ENCODE assay signal across 8 cellular contexts in genomic region chr6:32196682-32197616, GRCh38. TPM values are rescaled to one million over a fixed set of nuclear protein-coding genes. Genes with fewer than 3 reads are reported as not detected.
A peak's percentile ranks its signal among the peaks of the same experiment; 100 is the strongest.
DNase-seq lines count a peak whose midpoint lies in the region; ATAC-seq and TF ChIP-seq lines count a peak whose summit lies in the region.

No MANE protein-coding gene starts in this region.

- H3K36me3 Mint-ChIP-seq in activated CD8-positive, alpha-beta T cell treated with anti-CD3 and anti-CD28 coated beads, Interleukin-2, amount 10 ng/mL, durations not matched to agents 7 days and 5 days (ENCODE audit: low read depth): peaks cover 6% of the 10 kb centered on the region

- CTCF ChIA-PET in activated CD8-positive, alpha-beta T cell treated with anti-CD3 and anti-CD28 coated beads, Interleukin-2, amount 10 ng/mL, durations not matched to agents 7 days and 5 days (lab: Charles Lee): interaction anchor here (1.4 to 2.7 kb wide), 3 partner anchors 20 to 78 kb away, joined by 4 to 28 read pairs (median 25); partner anchors contain the start of genes AGPAT1, ATF6B and FKBPL

- H3K4me1 ChIP-seq in heart right ventricle (peaks cover 6 to 54% (median 44%) of the 10 kb centered on the region in 9 donors), psoas muscle (peaks cover 18% of the 10 kb centered on the region)

- H3K27me3 Mint-ChIP-seq in activated CD8-positive, alpha-beta T cell treated with anti-CD3 and anti-CD28 coated beads, Interleukin-2, amount 10 ng/mL, durations not matched to agents 7 days and 5 days (ENCODE audit: low read depth): no peaks in the 10 kb centered on the region

- intact Hi-C loops in heart right ventricle (cut with DNase I) (loop anchor here in 3 of 10 donors (1.0 to 5.0 kb wide), 3 partner anchors 45 to 775 kb away; partner anchors contain the start of gene SKIC2 (in 1 of the 3)), psoas muscle (cut with DNase I) (loop anchor here (5.0 to 10.0 kb wide), 2 partner anchors 80 to 998 kb away; partner anchors contain the start of gene COL11A2 (in 1 of the 2))

- TF ChIP-seq CTCF in heart right ventricle (IDR thresholded peaks at IDR 0.05) (no peak), psoas muscle (IDR thresholded peaks at IDR 0.05) (no peak)

- WGBS in heart right ventricle, 2 donors: 25 to 29% methylated on average over 28 of the region's 28 CpGs
- WGBS in psoas muscle, 3 donors: 11 to 14% (median 14%) methylated on average over 27 to 28 of the region's 28 CpGs

- no peak for ATAC-seq in activated CD8-positive, alpha-beta T cell treated with anti-CD3 and anti-CD28 coated beads, Interleukin-2, amount 10 ng/mL, durations not matched to agents 7 days and 5 days
- no peak for ATAC-seq in heart right ventricle
- no peak for ATAC-seq in psoas muscle
- no peak for ATAC-seq in GM18909 (IDR thresholded peaks at IDR 0.05; ENCODE audit: poor library complexity, unreplicated experiment)

- H3K27ac ChIP-seq in heart right ventricle (peak overlapping the region; percentile 98 to 100 (median 99)), psoas muscle (peak overlapping the region; percentile 99)

- POLR2A ChIA-PET in activated CD8-positive, alpha-beta T cell treated with anti-CD3 and anti-CD28 coated beads, Interleukin-2, amount 10 ng/mL, durations not matched to agents 7 days and 5 days (lab: Charles Lee): interaction anchor here (0.6 to 1.1 kb wide), 5 partner anchors 21 to 1320 kb away, joined by 3 to 5 read pairs (median 3); partner anchors contain the start of gene ATF6B

- peak overlapping the region; percentile 97 for H3K4me3 Mint-ChIP-seq in activated CD8-positive, alpha-beta T cell treated with anti-CD3 and anti-CD28 coated beads, Interleukin-2, amount 10 ng/mL, durations not matched to agents 7 days and 5 days

- H3K36me3 ChIP-seq in heart right ventricle (peaks cover 0 to 61% (median 0%) of the 10 kb centered on the region in 9 donors), psoas muscle (ENCODE audit: insufficient read depth in 1 of 2, low read depth in 1 of 2) (no peaks in the 10 kb centered on the region)

- H3K4me3 ChIP-seq in heart right ventricle (peak overlapping the region; percentile 51 to 79 (median 70)), psoas muscle (peak overlapping the region; percentile 88)

- H3K4me1 Mint-ChIP-seq in activated CD8-positive, alpha-beta T cell treated with anti-CD3 and anti-CD28 coated beads, Interleukin-2, amount 10 ng/mL, durations not matched to agents 7 days and 5 days (ENCODE audit: low read depth): peaks cover 33% of the 10 kb centered on the region

- H3K27me3 ChIP-seq in heart right ventricle (peaks cover 0 to 5% (median 0%) of the 10 kb centered on the region in 7 donors), psoas muscle (ENCODE audit: insufficient read depth in 3 of 3, low read length in 2 of 3) (no peaks in the 10 kb centered on the region)

- DNase-seq in NOMO-1 treated with DMSO at 0.1 percent for 48 hours (lab: John Stamatoyannopoulos, UW; ENCODE audit: unreplicated experiment) (peak; percentile 11), NOMO-1 (lab: John Stamatoyannopoulos, UW; ENCODE audit: unreplicated experiment in 2 of 2) (no peak), heart right ventricle (peak; percentile 49 to 53), psoas muscle (peak in 1 of 2 donors; percentile 75), kidney tubule cell (ENCODE audit: low spot score) (no peak), NCI-H2171 (lab: John Stamatoyannopoulos, UW) (no peak)
- DNase-seq in activated CD8-positive, alpha-beta T cell treated with anti-CD3 and anti-CD28 coated beads, Interleukin-2, amount 10 ng/mL, durations not matched to agents 7 days and 5 days: no peak

- H3K27ac Mint-ChIP-seq in activated CD8-positive, alpha-beta T cell treated with anti-CD3 and anti-CD28 coated beads, Interleukin-2, amount 10 ng/mL, durations not matched to agents 7 days and 5 days: peak overlapping the region; percentile 99

- H3K9me3 ChIP-seq in heart right ventricle (no peaks in the 10 kb centered on the region), psoas muscle (no peaks in the 10 kb centered on the region)

- no peaks in the 10 kb centered on the region for H3K9me3 Mint-ChIP-seq in activated CD8-positive, alpha-beta T cell treated with anti-CD3 and anti-CD28 coated beads, Interleukin-2, amount 10 ng/mL, durations not matched to agents 7 days and 5 days (ENCODE audit: insufficient read depth)

RNA-seq across cellular contexts. Expression of gene GPSM3, which starts 4.5 kb away (rescaled TPM):
- total RNA-seq in activated CD8-positive, alpha-beta T cell treated with anti-CD3 and anti-CD28 coated beads, Interleukin-2, amount 10 ng/mL, durations not matched to agents 7 days and 5 days: 100 to 1,000 TPM; 216 to 223 TPM
- total RNA-seq in heart right ventricle (10 to 100 TPM in 1 of 10 donors, 1 to 10 TPM in 9; 2.4 to 28.0 (median 4.4) TPM), psoas muscle (1 to 10 TPM; 1.7 to 5.1 (median 3.5) TPM)
- polyA plus RNA-seq in heart right ventricle (1 to 10 TPM; 5.8 to 6.2 TPM), psoas muscle (1 to 10 TPM; 1.5 to 2.7 (median 2.6) TPM)

RNA-seq across cellular contexts. Expression of gene PBX2, which starts 6.9 kb away (rescaled TPM):
- 10 to 100 TPM; 60.5 to 68.5 TPM for total RNA-seq in activated CD8-positive, alpha-beta T cell treated with anti-CD3 and anti-CD28 coated beads, Interleukin-2, amount 10 ng/mL, durations not matched to agents 7 days and 5 days
- total RNA-seq in heart right ventricle: 10 to 100 TPM; 32.8 to 50.9 (median 44.1) TPM
- 10 to 100 TPM; 25.6 to 55.4 TPM for polyA plus RNA-seq in heart right ventricle
- total RNA-seq in psoas muscle: 10 to 100 TPM; 36.1 to 46.7 (median 37.5) TPM
- polyA plus RNA-seq in psoas muscle: 10 to 100 TPM; 20.4 to 27.4 (median 22.1) TPM

RNA-seq across cellular contexts. Expression of gene AGER, which starts 12.9 kb away (rescaled TPM):
- total RNA-seq in activated CD8-positive, alpha-beta T cell treated with anti-CD3 and anti-CD28 coated beads, Interleukin-2, amount 10 ng/mL, durations not matched to agents 7 days and 5 days: 10 to 100 TPM; 27.8 to 29.9 TPM
- total RNA-seq in heart right ventricle: 1 to 10 TPM in 9 of 10 donors, under 1 TPM in 1; 0.75 to 5.1 (median 2.9) TPM
- polyA plus RNA-seq in heart right ventricle: 1 to 10 TPM; 3.1 to 5.5 TPM
- total RNA-seq in psoas muscle: 1 to 10 TPM in 3 of 4 donors, under 1 TPM in 1; 0.85 to 2.0 (median 1.4) TPM
- polyA plus RNA-seq in psoas muscle: 1 to 10 TPM in 1 of 3 donors, under 1 TPM in 2; 0.79 to 1.7 (median 0.91) TPM

RNA-seq across cellular contexts. Expression of gene RNF5, which starts 18.7 kb away (rescaled TPM):
- 10 to 100 TPM; 40.4 to 43.3 TPM for total RNA-seq in activated CD8-positive, alpha-beta T cell treated with anti-CD3 and anti-CD28 coated beads, Interleukin-2, amount 10 ng/mL, durations not matched to agents 7 days and 5 days
- total RNA-seq in heart right ventricle (100 to 1,000 TPM in 1 of 10 donors, 10 to 100 TPM in 9; 75.5 to 122 (median 82.7) TPM), psoas muscle (10 to 100 TPM; 52.0 to 91.1 (median 57.0) TPM)
- polyA plus RNA-seq in heart right ventricle (100 to 1,000 TPM in 1 of 2 donors, 10 to 100 TPM in 1; 53.0 to 132 TPM), psoas muscle (100 to 1,000 TPM; 110 to 122 (median 113) TPM)

RNA-seq across cellular contexts. Expression of gene AGPAT1, which starts 21.1 kb away (rescaled TPM):
- total RNA-seq in activated CD8-positive, alpha-beta T cell treated with anti-CD3 and anti-CD28 coated beads, Interleukin-2, amount 10 ng/mL, durations not matched to agents 7 days and 5 days: 10 to 100 TPM; 40.4 to 46.6 TPM
- 10 to 100 TPM; 39.0 to 63.1 (median 47.4) TPM for total RNA-seq in heart right ventricle
- polyA plus RNA-seq in heart right ventricle: 10 to 100 TPM; 50.8 to 56.3 TPM
- 10 to 100 TPM; 36.8 to 59.8 (median 47.7) TPM for total RNA-seq in psoas muscle
- 10 to 100 TPM; 35.0 to 77.8 (median 38.0) TPM for polyA plus RNA-seq in psoas muscle

Comparison
In these comparisons a context has a peak if more than half of its experiments do, and no peak if none do; other contexts are left out.
1. DNase-seq: peak in NOMO-1 treated with DMSO at 0.1 percent for 48 hours (single experiment) and heart right ventricle (2 of 2); none in NOMO-1 (0 of 2), activated CD8-positive, alpha-beta T cell treated with anti-CD3 and anti-CD28 coated beads, Interleukin-2, amount 10 ng/mL, durations not matched to agents 7 days and 5 days (single experiment), kidney tubule cell (single experiment) and NCI-H2171 (single experiment).
2. RNA of gene GPSM3, which starts 4.5 kb away (total RNA-seq): 216 to 223 TPM in activated CD8-positive, alpha-beta T cell treated with anti-CD3 and anti-CD28 coated beads, Interleukin-2, amount 10 ng/mL, durations not matched to agents 7 days and 5 days; 2.4 to 28.0 TPM in heart right ventricle and 1.7 to 5.1 TPM in psoas muscle; every median in the first group is over 4 times any median in the second.
3. RNA of gene AGER, which starts 12.9 kb away (total RNA-seq): 27.8 to 29.9 TPM in activated CD8-positive, alpha-beta T cell treated with anti-CD3 and anti-CD28 coated beads, Interleukin-2, amount 10 ng/mL, durations not matched to agents 7 days and 5 days; 0.75 to 5.1 TPM in heart right ventricle and 0.85 to 2.0 TPM in psoas muscle; every median in the first group is over 4 times any median in the second.